1 cellular context compared by ENCODE assay signal in genomic region chr6:132506869-132507813, GRCh38.
TF ChIP-seq lines count a peak whose summit lies in the region.

No MANE protein-coding gene starts in this region.

TF ChIP-seq in GM12878, 131 proteins besides CTCF, POLR2A, EP300 and RAD21:
- TF ChIP-seq ZNF24 (IDR thresholded peaks at IDR 0.05) (peak; percentile 86), GATAD2B (conservative IDR thresholded peaks at IDR 0.05; ENCODE audit: low read depth) (no peak)
- TF ChIP-seq, protein P1, sequence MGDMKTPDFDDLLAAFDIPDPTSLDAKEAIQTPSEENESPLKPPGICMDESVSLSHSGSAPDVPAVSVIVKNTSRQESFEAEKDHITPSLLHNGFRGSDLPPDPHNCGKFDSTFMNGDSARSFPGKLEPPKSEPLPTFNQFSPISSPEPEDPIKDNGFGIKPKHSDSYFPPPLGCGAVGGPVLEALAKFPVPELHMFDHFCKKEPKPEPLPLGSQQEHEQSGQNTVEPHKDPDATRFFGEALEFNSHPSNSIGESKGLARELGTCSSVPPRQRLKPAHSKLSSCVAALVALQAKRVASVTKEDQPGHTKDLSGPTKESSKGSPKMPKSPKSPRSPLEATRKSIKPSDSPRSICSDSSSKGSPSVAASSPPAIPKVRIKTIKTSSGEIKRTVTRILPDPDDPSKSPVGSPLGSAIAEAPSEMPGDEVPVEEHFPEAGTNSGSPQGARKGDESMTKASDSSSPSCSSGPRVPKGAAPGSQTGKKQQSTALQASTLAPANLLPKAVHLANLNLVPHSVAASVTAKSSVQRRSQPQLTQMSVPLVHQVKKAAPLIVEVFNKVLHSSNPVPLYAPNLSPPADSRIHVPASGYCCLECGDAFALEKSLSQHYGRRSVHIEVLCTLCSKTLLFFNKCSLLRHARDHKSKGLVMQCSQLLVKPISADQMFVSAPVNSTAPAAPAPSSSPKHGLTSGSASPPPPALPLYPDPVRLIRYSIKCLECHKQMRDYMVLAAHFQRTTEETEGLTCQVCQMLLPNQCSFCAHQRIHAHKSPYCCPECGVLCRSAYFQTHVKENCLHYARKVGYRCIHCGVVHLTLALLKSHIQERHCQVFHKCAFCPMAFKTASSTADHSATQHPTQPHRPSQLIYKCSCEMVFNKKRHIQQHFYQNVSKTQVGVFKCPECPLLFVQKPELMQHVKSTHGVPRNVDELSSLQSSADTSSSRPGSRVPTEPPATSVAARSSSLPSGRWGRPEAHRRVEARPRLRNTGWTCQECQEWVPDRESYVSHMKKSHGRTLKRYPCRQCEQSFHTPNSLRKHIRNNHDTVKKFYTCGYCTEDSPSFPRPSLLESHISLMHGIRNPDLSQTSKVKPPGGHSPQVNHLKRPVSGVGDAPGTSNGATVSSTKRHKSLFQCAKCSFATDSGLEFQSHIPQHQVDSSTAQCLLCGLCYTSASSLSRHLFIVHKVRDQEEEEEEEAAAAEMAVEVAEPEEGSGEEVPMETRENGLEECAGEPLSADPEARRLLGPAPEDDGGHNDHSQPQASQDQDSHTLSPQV (IDR thresholded peaks at IDR 0.05): no peak
